ENCODE assay signal across 8 cellular contexts in genomic region chr5:116032094-116032517, GRCh38. TPM values are rescaled to one million over a fixed set of nuclear protein-coding genes. Genes with fewer than 3 reads are reported as not detected.
DNase-seq lines count a peak whose midpoint lies in the region; ATAC-seq lines count a peak whose summit lies in the region.

TSS of gene ARL14EPL (plus strand) at chr5:116032472. CDS start at chr5:116051466, 18,994 bp downstream.

- H3K27me3 ChIP-seq in SJSA1 (replicated peaks): no peaks in the 10 kb centered on the region

- no peaks in the 10 kb centered on the region for H3K36me3 ChIP-seq in SJSA1

- H3K27ac ChIP-seq in SJSA1 (peak within 1 kb of the TSS; percentile 73), caudate nucleus (ENCODE audit: low read depth, low read length) (no peak within 1 kb of the TSS)

- ATAC-seq in GM19035 (IDR thresholded peaks at IDR 0.05; ENCODE audit: unreplicated experiment): peak; percentile 90
- ATAC-seq in HG03354 (IDR thresholded peaks at IDR 0.05; ENCODE audit: poor library complexity, severe bottlenecking, unreplicated experiment): peak; percentile 80

- DNase-seq in CD1c-positive myeloid dendritic cell (ENCODE audit: extremely low spot score): peak; percentile 26
- DNase-seq in SJSA1 (ENCODE audit: low read depth in 1 of 2, low spot score in 2 of 2): peak; percentile 88 to 93
- peak; percentile 21 for DNase-seq in globus pallidus (ENCODE audit: low spot score)
- DNase-seq in smooth muscle cell of the brain vasculature (ENCODE audit: low read depth, low spot score): peak; percentile 67
- no peak for DNase-seq in caudate nucleus (lab: John Stamatoyannopoulos, UW)
- no peak for DNase-seq in NCI-H1436 (lab: John Stamatoyannopoulos, UW)

- peaks cover 20% of the 10 kb centered on the region for H3K4me1 ChIP-seq in SJSA1 (replicated peaks)

- H3K4me3 ChIP-seq in SJSA1: no peak within 1 kb of the TSS

- no peaks in the 10 kb centered on the region for H3K9me3 ChIP-seq in SJSA1 (replicated peaks)

RNA-seq across cellular contexts. Expression of gene ARL14EPL, which starts in this region (rescaled TPM):
- 1.3 TPM in 1 of 2 replicates, not detected in the other for total RNA-seq in SJSA1 (2014; rRNA removed; shearing (Covaris generic))

Comparison
In these comparisons a context has a peak if more than half of its experiments do, and no peak if none do; other contexts are left out.
1. DNase-seq: peak in CD1c-positive myeloid dendritic cell (single experiment), SJSA1 (2 of 2), globus pallidus (single experiment) and smooth muscle cell of the brain vasculature (single experiment); none in caudate nucleus (0 of 61) and NCI-H1436 (single experiment).